In genomic region chrX:76148011-76148665, GRCh38 we compare ENCODE assay signal across 8 cellular contexts. TPM values are rescaled to one million over a fixed set of nuclear protein-coding genes. Genes with fewer than 3 reads are reported as not detected.
DNase-seq lines count a peak whose midpoint lies in the region; ATAC-seq, FAIRE-seq and TF ChIP-seq lines count a peak whose summit lies in the region.

No MANE protein-coding gene starts in this region.

- 47% methylated on average over 6 of the region's 6 CpGs for WGBS in esophagus muscularis mucosa

- TF ChIP-seq CTCF in esophagus muscularis mucosa (IDR thresholded peaks at IDR 0.05) (no peak), progenitor cell of endocrine pancreas (IDR thresholded peaks at IDR 0.05; ENCODE audit: unreplicated experiment) (no peak)

- H3K27me3 Mint-ChIP-seq in progenitor cell of endocrine pancreas = no peaks in the 10 kb centered on the region

- no peaks in the 10 kb centered on the region for H3K27me3 ChIP-seq in esophagus muscularis mucosa

- FAIRE-seq in urothelium cell line (lab: Jason Lieb, UNC) = no peak

- no peak for TF ChIP-seq POLR2A in esophagus muscularis mucosa (IDR thresholded peaks at IDR 0.05; ENCODE audit: low read depth)

- no peaks in the 10 kb centered on the region for H3K36me3 ChIP-seq in esophagus muscularis mucosa

- H3K4me1 Mint-ChIP-seq in progenitor cell of endocrine pancreas (ENCODE audit: low read depth) = peaks cover 15% of the 10 kb centered on the region

- H3K9me3 Mint-ChIP-seq in progenitor cell of endocrine pancreas (ENCODE audit: low read depth) = no peaks in the 10 kb centered on the region

- H3K27ac Mint-ChIP-seq in progenitor cell of endocrine pancreas = peak overlapping the region; percentile 92

- no peaks in the 10 kb centered on the region for H3K9me3 ChIP-seq in esophagus muscularis mucosa

- ATAC-seq in HG03520 (IDR thresholded peaks at IDR 0.05; ENCODE audit: unreplicated experiment) = no peak

- DNase-seq in HCEC 1CT (peak; percentile 22), SW480 (ENCODE audit: low spot score) (peak; percentile 0), esophagus muscularis mucosa (ENCODE audit: extremely low spot score) (no peak), progenitor cell of endocrine pancreas (ENCODE audit: low spot score, unreplicated experiment) (no peak), urothelium cell line (ENCODE audit: low spot score) (no peak), anterior cingulate cortex (lab: John Stamatoyannopoulos, UW) (no peak), inferior parietal cortex (ENCODE audit: extremely low spot score) (no peak)

- peaks cover 18 to 27% (median 20%) of the 10 kb centered on the region in 4 donors for H3K4me1 ChIP-seq in esophagus muscularis mucosa

- H3K4me3 ChIP-seq in esophagus muscularis mucosa = peak overlapping the region; percentile 16 to 50 (median 28)

- no peaks in the 10 kb centered on the region for H3K36me3 Mint-ChIP-seq in progenitor cell of endocrine pancreas (ENCODE audit: insufficient read depth)

- peak overlapping the region; percentile 72 to 84 (median 82) for H3K27ac ChIP-seq in esophagus muscularis mucosa (replicated peaks in 1 of 4)

- peak overlapping the region; percentile 53 for H3K4me3 Mint-ChIP-seq in progenitor cell of endocrine pancreas (ENCODE audit: low read depth)

- intact Hi-C loops in esophagus muscularis mucosa (cut with DNase I) = no loop called here

- no peak for TF ChIP-seq EP300 in esophagus muscularis mucosa (IDR thresholded peaks at IDR 0.05)

RNA-seq across cellular contexts. Expression of gene PBDC1, which starts 24.7 kb away (rescaled TPM):
- total RNA-seq in esophagus muscularis mucosa (10 to 100 TPM; 11.4 to 20.3 (median 15.3) TPM), progenitor cell of endocrine pancreas (34.8 and 36.2 TPM in 2 replicates)

Comparison
In these comparisons a context has a peak if more than half of its experiments do, and no peak if none do; other contexts are left out.
1. DNase-seq: peak in HCEC 1CT (single experiment) and SW480 (single experiment); none in esophagus muscularis mucosa (single experiment), progenitor cell of endocrine pancreas (single experiment), urothelium cell line (single experiment), anterior cingulate cortex (0 of 58) and inferior parietal cortex (single experiment).